In the genomic region with DNA sequence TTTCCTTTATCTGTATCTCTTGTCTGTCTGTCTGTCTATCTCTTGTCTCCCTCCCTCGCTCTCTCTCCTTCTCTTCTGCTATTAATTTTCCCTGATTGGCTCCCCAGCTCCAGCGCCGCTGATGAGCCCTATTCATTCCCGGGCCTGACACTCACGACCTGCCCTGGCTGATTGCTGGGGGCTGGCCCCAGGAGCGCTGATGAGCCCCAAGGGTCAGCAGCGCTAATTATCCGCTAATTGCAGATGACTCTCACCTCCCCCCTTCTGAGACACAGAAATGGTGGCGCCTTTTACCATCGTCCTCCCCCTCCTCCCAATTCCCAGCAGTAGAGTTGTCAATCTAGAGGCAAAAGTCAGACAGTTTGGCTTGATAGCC, we compare ENCODE assay signal across 2 cellular contexts.
TF ChIP-seq lines count a peak whose summit lies in the region.

No MANE protein-coding gene starts in this region.

TF ChIP-seq in WTC11, 78 proteins besides CTCF, POLR2A, EP300 and RAD21:
- no peak for TF ChIP-seq AR (CRISPR knock-in tag; IDR thresholded peaks at IDR 0.05)

TF ChIP-seq in SK-N-SH, 30 proteins besides CTCF, POLR2A, EP300 and RAD21:
- TF ChIP-seq USF1 (IDR thresholded peaks at IDR 0.05; ENCODE audit: borderline replicate concordance, low read depth) = no peak
- no peak for TF ChIP-seq MXI1 (IDR thresholded peaks at IDR 0.05; ENCODE audit: low read depth, low read length)
- TF ChIP-seq POLR2AphosphoS5 (IDR thresholded peaks at IDR 0.05; ENCODE audit: low read depth, low read length) = no peak
- no peak for TF ChIP-seq NFIC (IDR thresholded peaks at IDR 0.05; ENCODE audit: borderline replicate concordance)
- no peak for TF ChIP-seq ELF1 (IDR thresholded peaks at IDR 0.05)
- TF ChIP-seq RCOR1 (IDR thresholded peaks at IDR 0.05; ENCODE audit: low read length) = no peak
- no peak for TF ChIP-seq NRF1 (IDR thresholded peaks at IDR 0.05; ENCODE audit: low read depth, low read length)
